In genomic region chr9:23812673-23813072, GRCh38 we compare ENCODE assay signal across 34 cellular contexts. TPM values are rescaled to one million over a fixed set of nuclear protein-coding genes. Genes with fewer than 3 reads are reported as not detected.
"Had no signal": no experiment of that assay in that cellular context is flagged by ENCODE, and none has a peak within 500 bp of the region (broad histone marks: within the 10 kb centered on the region; RNA-seq: fewer than 3 reads in every experiment).

No MANE protein-coding gene starts in this region.

- ATAC-seq: activated CD8-positive, alpha-beta T cell treated with anti-CD3 and anti-CD28 coated beads for 36 hours; activated T-cell treated with anti-CD3 and anti-CD28 coated beads, Interleukin-2, amount 50 U/mL, for 72 hours; activated T-helper 17 cell treated with anti-CD3 and anti-CD28 coated beads, Interleukin-2, amount 50 U/mL, for 72 hours; Right ventricle myocardium inferior had no signal

- H3K27me3 ChIP-seq: brain microvascular endothelial cell, Peyer's patch had no signal

- H3K4me1 ChIP-seq: Peyer's patch had no signal

- DNase-seq: activated CD4-positive, alpha-beta T cell treated with anti-CD3 and anti-CD28 coated beads, Interleukin-2, amount 10 ng/mL, durations not matched to agents 24 days and 14 days; activated CD4-positive, alpha-beta T cell treated with anti-CD3 and anti-CD28 coated beads, Interleukin-2, amount 50 U/mL, for 4 hours; activated CD8-positive, alpha-beta T cell treated with anti-CD3 and anti-CD28 coated beads for 36 hours; activated effector memory CD4-positive, alpha-beta T cell treated with anti-CD3 and anti-CD28 coated beads, Interleukin-2, amount 50 U/mL, for 16 hours; activated naive CD4-positive, alpha-beta T cell; activated naive CD4-positive, alpha-beta T cell treated with anti-CD3 and anti-CD28 coated beads, Interleukin-2, amount 50 U/mL, for 16 hours; activated naive CD8-positive, alpha-beta T cell treated with anti-CD3 and anti-CD28 coated beads for 36 hours; activated T-cell treated with anti-CD3 and anti-CD28 coated beads, Interleukin-2, amount 50 U/mL, for 1 hour; activated T-cell treated with anti-CD3 and anti-CD28 coated beads, Interleukin-2, amount 50 U/mL, for 72 hours; amniotic stem cell; aorta; brain microvascular endothelial cell; central memory CD4-positive, alpha-beta T cell; NCI-H1105; NCI-H1436; NCI-H1694; NCI-H2029; NCI-H2107; NCI-H345; NCI-H510A; NCI-H526 treated with DMSO at 0.1 percent for 48 hours; NCI-H774; Peyer's patch; RPMI8226; SIG-M5; SW 1271; T-helper 1 cell; T1000; WERI-Rb-1 had no signal

- H3K4me3 ChIP-seq: Peyer's patch had no signal

- H3K36me3 ChIP-seq: brain microvascular endothelial cell, Peyer's patch, WERI-Rb-1 had no signal

- H3K27ac ChIP-seq: brain microvascular endothelial cell, Peyer's patch, WERI-Rb-1 had no signal

RNA-seq across cellular contexts. Expression of gene ELAVL2, which starts 13.4 kb away (rescaled TPM):
- total RNA-seq: activated CD4-positive, alpha-beta T cell treated with anti-CD3 and anti-CD28 coated beads, Interleukin-2, amount 10 ng/mL, durations not matched to agents 24 days and 14 days; activated CD8-positive, alpha-beta memory T cell treated with anti-CD3 and anti-CD28 coated beads for 36 hours; activated CD8-positive, alpha-beta T cell treated with anti-CD3 and anti-CD28 coated beads for 36 hours; activated naive CD8-positive, alpha-beta T cell treated with anti-CD3 and anti-CD28 coated beads for 36 hours; activated T-cell treated with anti-CD3 and anti-CD28 coated beads, Interleukin-2, amount 50 U/mL, for 72 hours; activated T-helper 17 cell treated with anti-CD3 and anti-CD28 coated beads, Interleukin-2, amount 50 U/mL, for 72 hours; Peyer's patch; Right ventricle myocardium inferior; SK-MEL-5; T-helper 2 cell treated with Interferon-gamma antibody and Interleukin-4, amounts not matched to agents 100 ng/mL and 5 ng/mL, for 36 hours had no signal
